ENCODE assay signal across 16 cellular contexts in the genomic region with DNA sequence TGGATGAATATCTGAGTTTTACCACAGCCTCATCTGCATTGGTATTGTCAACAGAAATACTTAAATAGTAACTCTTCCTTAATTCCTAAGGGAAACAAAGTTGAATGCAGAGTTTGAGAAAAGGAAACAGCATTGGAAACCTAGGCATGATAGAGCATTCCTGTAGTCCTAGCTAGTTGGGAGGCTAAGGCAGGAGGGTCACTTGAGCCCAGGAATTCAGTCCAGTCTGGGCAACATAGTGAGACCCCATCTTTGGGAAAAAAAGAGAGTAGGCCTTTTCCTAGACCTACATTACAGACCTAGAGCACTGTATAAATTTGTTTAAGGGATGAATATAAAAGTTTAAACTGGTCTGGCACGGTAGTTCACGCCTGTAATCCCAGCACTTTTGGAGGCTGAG. TPM values are rescaled to one million over a fixed set of nuclear protein-coding genes. Genes with fewer than 3 reads are reported as not detected.
DNase-seq lines count a peak whose midpoint lies in the region; ATAC-seq, FAIRE-seq and TF ChIP-seq lines count a peak whose summit lies in the region.
"Had no signal": no experiment of that assay in that cellular context is flagged by ENCODE, and none has a peak within 500 bp of the region (broad histone marks: within the 10 kb centered on the region; RNA-seq: fewer than 3 reads in every experiment).

No MANE protein-coding gene starts in this region.

- TF ChIP-seq RAD21 in HepG2 (CRISPR knock-in tag; IDR thresholded peaks at IDR 0.05): no peak

- H3K9ac ChIP-seq in HepG2 (ENCODE audit: insufficient read depth, low read depth, low read length): no peak overlapping the region
- H3K9ac ChIP-seq: BLaER1, GM23248 had no signal

- CTCF ChIA-PET in activated CD4-positive, alpha-beta memory T cell treated with anti-CD3 and anti-CD28 coated beads for 36 hours (lab: Charles Lee): interaction anchor here (1.5 to 2.1 kb wide), 2 partner anchors 10 to 23 kb away, joined by 3 to 5 read pairs; no protein-coding TSS in a partner anchor
- CTCF ChIA-PET in activated CD4-positive, alpha-beta memory T cell treated with anti-CD3 and anti-CD28 coated beads, Interleukin-2, amount 10 ng/mL, durations not matched to agents 7 days and 5 days (lab: Charles Lee): no interaction called here
- CTCF ChIA-PET in HepG2 (lab: Yijun Ruan, JAX; ENCODE audit: low intra/inter-chr PET ratio, low total read pairs): no interaction called here

- peaks cover 19% of the 10 kb centered on the region for H3K4me1 Mint-ChIP-seq in activated CD4-positive, alpha-beta memory T cell treated with anti-CD3 and anti-CD28 coated beads for 36 hours (ENCODE audit: low read depth)
- H3K4me1 Mint-ChIP-seq in activated CD4-positive, alpha-beta memory T cell treated with anti-CD3 and anti-CD28 coated beads, Interleukin-2, amount 10 ng/mL, durations not matched to agents 7 days and 5 days: peaks cover 8% of the 10 kb centered on the region
- H3K4me1 Mint-ChIP-seq in chondrocyte (ENCODE audit: low read depth): peaks cover 6% of the 10 kb centered on the region
- H3K4me1 Mint-ChIP-seq in stimulated activated effector memory CD8-positive, alpha-beta T cell treated with anti-CD3 and anti-CD28 coated beads, Interleukin-12 subunit alpha, Interleukin-12 subunit beta, amount 100 ng/mL, for 72 hours: peaks cover 7% of the 10 kb centered on the region

- no peaks in the 10 kb centered on the region for H3K27me3 Mint-ChIP-seq in activated CD4-positive, alpha-beta memory T cell treated with anti-CD3 and anti-CD28 coated beads for 36 hours
- no peaks in the 10 kb centered on the region for H3K27me3 Mint-ChIP-seq in activated CD4-positive, alpha-beta memory T cell treated with anti-CD3 and anti-CD28 coated beads, Interleukin-2, amount 10 ng/mL, durations not matched to agents 7 days and 5 days
- H3K27me3 Mint-ChIP-seq in chondrocyte (ENCODE audit: low read depth): no peaks in the 10 kb centered on the region

- H3K36me3 ChIP-seq in HepG2 (replicated peaks in 1 of 2; ENCODE audit: control insufficient read depth in 1 of 2, insufficient read depth in 2 of 2, low read length in 2 of 2) (peaks cover 13 to 55% of the 10 kb centered on the region in 2 experiments), right lobe of liver (peaks cover 0 to 23% (median 4%) of the 10 kb centered on the region in 4 donors)

- H3K27me3 ChIP-seq in HepG2 (ENCODE audit: control insufficient read depth in 1 of 2, insufficient read depth in 2 of 2, low read length in 2 of 2) (no peaks in the 10 kb centered on the region), right lobe of liver (no peaks in the 10 kb centered on the region)
- H3K27me3 ChIP-seq: BLaER1 had no signal

- FAIRE-seq in HepG2 (lab: Jason Lieb, UNC): no peak
- FAIRE-seq: H54 had no signal

- POLR2A ChIA-PET in activated CD4-positive, alpha-beta memory T cell treated with anti-CD3 and anti-CD28 coated beads for 36 hours (lab: Charles Lee): no interaction called here
- POLR2A ChIA-PET in activated CD4-positive, alpha-beta memory T cell treated with anti-CD3 and anti-CD28 coated beads, Interleukin-2, amount 10 ng/mL, durations not matched to agents 7 days and 5 days (lab: Charles Lee): interaction anchor here (1.5 to 2.6 kb wide), 3 partner anchors 10 to 16 kb away, joined by 3 to 7 read pairs (median 5); partner anchors contain the start of gene PAFAH1B2
- POLR2A ChIA-PET in HepG2 (lab: Yijun Ruan, JAX): interaction anchor here (1.8 kb wide), 1 partner anchor 14 kb away, joined by 4 read pairs; no protein-coding TSS in a partner anchor

- peak overlapping the region; percentile 24 for H3K27ac Mint-ChIP-seq in activated CD4-positive, alpha-beta memory T cell treated with anti-CD3 and anti-CD28 coated beads for 36 hours
- no peak overlapping the region for H3K27ac Mint-ChIP-seq in activated CD4-positive, alpha-beta memory T cell treated with anti-CD3 and anti-CD28 coated beads, Interleukin-2, amount 10 ng/mL, durations not matched to agents 7 days and 5 days
- peak overlapping the region; percentile 75 for H3K27ac Mint-ChIP-seq in chondrocyte (ENCODE audit: unreplicated experiment)
- peak overlapping the region; percentile 23 for H3K27ac Mint-ChIP-seq in stimulated activated effector memory CD8-positive, alpha-beta T cell treated with anti-CD3 and anti-CD28 coated beads, Interleukin-12 subunit alpha, Interleukin-12 subunit beta, amount 100 ng/mL, for 72 hours

- H3K79me2 ChIP-seq in HepG2 (ENCODE audit: insufficient read depth, low read length): peaks cover 74% of the 10 kb centered on the region

- H3K27ac ChIP-seq in HepG2 (ENCODE audit: extremely low read length, insufficient read depth, low read length): no peak overlapping the region
- no peak overlapping the region for H3K27ac ChIP-seq in right lobe of liver
- H3K27ac ChIP-seq: BLaER1, GM23248 had no signal

- TF ChIP-seq EP300 in HepG2 (IDR thresholded peaks at IDR 0.05; ENCODE audit: low read depth in 2 of 2, low read length in 2 of 2) (no peak), HepG2 (CRISPR knock-in tag; IDR thresholded peaks at IDR 0.05; ENCODE audit: borderline replicate concordance) (no peak)

- H3K9me3 Mint-ChIP-seq in activated CD4-positive, alpha-beta memory T cell treated with anti-CD3 and anti-CD28 coated beads for 36 hours: no peaks in the 10 kb centered on the region
- H3K9me3 Mint-ChIP-seq in activated CD4-positive, alpha-beta memory T cell treated with anti-CD3 and anti-CD28 coated beads, Interleukin-2, amount 10 ng/mL, durations not matched to agents 7 days and 5 days: no peaks in the 10 kb centered on the region
- no peaks in the 10 kb centered on the region for H3K9me3 Mint-ChIP-seq in chondrocyte (ENCODE audit: low read depth)
- H3K9me3 Mint-ChIP-seq in stimulated activated effector memory CD8-positive, alpha-beta T cell treated with anti-CD3 and anti-CD28 coated beads, Interleukin-12 subunit alpha, Interleukin-12 subunit beta, amount 100 ng/mL, for 72 hours: no peaks in the 10 kb centered on the region

- no TSS peak for BruUV-seq in HepG2 (replicated peaks; lab: Mats Ljungman, UMichigan)

- ATAC-seq in HepG2 (no peak), right lobe of liver (no peak), HG03469 (IDR thresholded peaks at IDR 0.05; ENCODE audit: unreplicated experiment) (no peak)
- ATAC-seq in stimulated activated effector memory CD8-positive, alpha-beta T cell treated with anti-CD3 and anti-CD28 coated beads, Interleukin-12 subunit alpha, Interleukin-12 subunit beta, amount 100 ng/mL, for 72 hours: no peak
- ATAC-seq: HCT116 had no signal

- no peak overlapping the region for H3K4me3 ChIP-seq in HepG2 (replicated peaks in 1 of 3; ENCODE audit: insufficient read depth in 1 of 3, low read depth in 2 of 3, low read length in 3 of 3)
- no peak overlapping the region for H3K4me3 ChIP-seq in right lobe of liver
- H3K4me3 ChIP-seq: BLaER1, GM23248 had no signal

- no peaks in the 10 kb centered on the region for H3K9me3 ChIP-seq in HepG2 (ENCODE audit: low read length)
- H3K9me3 ChIP-seq in right lobe of liver: no peaks in the 10 kb centered on the region
- H3K9me3 ChIP-seq: BLaER1 had no signal

- H3K4me1 ChIP-seq in HepG2 (ENCODE audit: insufficient read depth, low read length) (no peaks in the 10 kb centered on the region), right lobe of liver (no peaks in the 10 kb centered on the region)
- H3K4me1 ChIP-seq: BLaER1 had no signal

- peaks cover 51% of the 10 kb centered on the region for H4K20me1 ChIP-seq in HepG2 (ENCODE audit: insufficient read depth, low read length)

- H3K4me2 ChIP-seq in HepG2 (ENCODE audit: low read depth, low read length): no peak overlapping the region
- H3K4me2 ChIP-seq: BLaER1 had no signal

- H3K36me3 Mint-ChIP-seq in activated CD4-positive, alpha-beta memory T cell treated with anti-CD3 and anti-CD28 coated beads for 36 hours: peaks cover 20% of the 10 kb centered on the region
- peaks cover 47% of the 10 kb centered on the region for H3K36me3 Mint-ChIP-seq in activated CD4-positive, alpha-beta memory T cell treated with anti-CD3 and anti-CD28 coated beads, Interleukin-2, amount 10 ng/mL, durations not matched to agents 7 days and 5 days (ENCODE audit: low read depth)
- peaks cover 9% of the 10 kb centered on the region for H3K36me3 Mint-ChIP-seq in chondrocyte (ENCODE audit: low read depth)
- H3K36me3 Mint-ChIP-seq in stimulated activated effector memory CD8-positive, alpha-beta T cell treated with anti-CD3 and anti-CD28 coated beads, Interleukin-12 subunit alpha, Interleukin-12 subunit beta, amount 100 ng/mL, for 72 hours: peaks cover 99% of the 10 kb centered on the region

- TF ChIP-seq CTCF in HepG2 (CRISPR knock-in tag; IDR thresholded peaks at IDR 0.05) (no peak), right lobe of liver (IDR thresholded peaks at IDR 0.05) (no peak), chondrocyte (IDR thresholded peaks at IDR 0.05) (no peak)

- no peak for DNase-seq in activated CD4-positive, alpha-beta memory T cell treated with anti-CD3 and anti-CD28 coated beads for 36 hours
- DNase-seq in activated CD4-positive, alpha-beta memory T cell treated with anti-CD3 and anti-CD28 coated beads, Interleukin-2, amount 10 ng/mL, durations not matched to agents 7 days and 5 days: no peak
- DNase-seq in HepG2 (ENCODE audit: low spot score): no peak
- no peak for DNase-seq in right lobe of liver
- no peak for DNase-seq in chondrocyte (ENCODE audit: low spot score)
- DNase-seq in stimulated activated effector memory CD8-positive, alpha-beta T cell treated with anti-CD3 and anti-CD28 coated beads, Interleukin-12 subunit alpha, Interleukin-12 subunit beta, amount 100 ng/mL, for 72 hours (ENCODE audit: low spot score in 2 of 2): no peak
- no peak for DNase-seq in cortex of kidney (lab: John Stamatoyannopoulos, UW)
- DNase-seq: 8988T, AML-193, DMS53, GF-D8, GM23248 had no signal

- no peak for TF ChIP-seq POLR2A in HepG2 (IDR thresholded peaks at IDR 0.05; ENCODE audit: insufficient read depth in 1 of 2, low read depth in 2 of 2, low read length in 2 of 2)
- no peak for TF ChIP-seq POLR2A in right lobe of liver (IDR thresholded peaks at IDR 0.05)

- H2AFZ ChIP-seq in HepG2 (ENCODE audit: low read length): no peak overlapping the region
- H2AFZ ChIP-seq: GM23248 had no signal

- intact Hi-C loops in activated CD4-positive, alpha-beta memory T cell treated with anti-CD3 and anti-CD28 coated beads for 36 hours (cut with micrococcal nuclease): no loop called here
- intact Hi-C loops in HepG2 (cut with micrococcal nuclease; ENCODE audit: unreplicated experiment): no loop called here
- intact Hi-C loops in right lobe of liver (cut with DNase I): no loop called here

- H3K4me3 Mint-ChIP-seq in activated CD4-positive, alpha-beta memory T cell treated with anti-CD3 and anti-CD28 coated beads for 36 hours: no peak overlapping the region
- no peak overlapping the region for H3K4me3 Mint-ChIP-seq in activated CD4-positive, alpha-beta memory T cell treated with anti-CD3 and anti-CD28 coated beads, Interleukin-2, amount 10 ng/mL, durations not matched to agents 7 days and 5 days
- H3K4me3 Mint-ChIP-seq in chondrocyte (ENCODE audit: unreplicated experiment): no peak overlapping the region
- H3K4me3 Mint-ChIP-seq in stimulated activated effector memory CD8-positive, alpha-beta T cell treated with anti-CD3 and anti-CD28 coated beads, Interleukin-12 subunit alpha, Interleukin-12 subunit beta, amount 100 ng/mL, for 72 hours: no peak overlapping the region

- in situ Hi-C loops in HepG2 (cut with HindIII; ENCODE audit: extremely low pct_ligation_motif_present, low pct_unique_long_range_greater_than_20kb): no loop called here

- 100% methylated on average over 2 of the region's 2 CpGs for WGBS in HepG2 (ENCODE audit: low lambda C conversion rate)
- 100% methylated on average over 1 of the region's 2 CpGs for WGBS in right lobe of liver (ENCODE audit: insufficient coverage, low coverage, low lambda C conversion rate, missing lambda C conversion rate)

RNA-seq across cellular contexts. Expression of gene PAFAH1B2, which starts 13.4 kb away (rescaled TPM):
- total RNA-seq in activated CD4-positive, alpha-beta memory T cell treated with anti-CD3 and anti-CD28 coated beads for 36 hours: 10 to 100 TPM; 61.3 to 61.5 TPM
- total RNA-seq in activated CD4-positive, alpha-beta memory T cell treated with anti-CD3 and anti-CD28 coated beads, Interleukin-2, amount 10 ng/mL, durations not matched to agents 7 days and 5 days: 10 to 100 TPM; 60.1 to 62.8 TPM
- total RNA-seq in HepG2 (2016; rRNA removed; fragmentation: Illumina TruSeq; extraction: Trizol) (104 and 178 TPM in 2 replicates), right lobe of liver (10 to 100 TPM; 22.2 to 39.1 (median 29.3) TPM), chondrocyte (85.4 to 98.0 TPM (median 90.5 TPM) in 3 replicates)
- total RNA-seq in HepG2 (2016; cell fraction: cytosol; rRNA removed; fragmentation: Illumina TruSeq; extraction: Trizol; ENCODE audit: low read depth): 34.4 and 37.3 TPM in 2 replicates
- total RNA-seq in HepG2 (2016; cell fraction: insoluble cytoplasmic fraction; rRNA removed; fragmentation: Illumina TruSeq; extraction: Trizol): 107 and 164 TPM in 2 replicates
- total RNA-seq in HepG2 (2016; cell fraction: membrane; rRNA removed; fragmentation: Illumina TruSeq; extraction: Trizol): 37.1 and 43.1 TPM in 2 replicates
- 42.3 and 46.9 TPM in 2 replicates for total RNA-seq in HepG2 (2016; cell fraction: nucleus; rRNA removed; fragmentation: Illumina TruSeq; extraction: Trizol)
- 27.0 and 28.8 TPM in 2 replicates for polyA plus RNA-seq in HepG2 (2011; rRNA removed)
- 21.8 and 24.3 TPM in 2 replicates for polyA plus RNA-seq in HepG2 (2011; cell fraction: cytosol; rRNA removed)
- 15.1 and 15.4 TPM in 2 replicates for polyA plus RNA-seq in HepG2 (2011; cell fraction: nucleus; rRNA removed)
- 23.9 and 26.9 TPM in 2 replicates for polyA plus RNA-seq in HepG2 (2012)
- 2.7 and 3.0 TPM in 2 replicates for polyA plus RNA-seq in HepG2 (2016; cell fraction: cytosol; fragmentation: Illumina TruSeq; extraction: Trizol; ENCODE audit: low read depth)
- 70.7 and 75.2 TPM in 2 replicates for polyA plus RNA-seq in HepG2 (2016; cell fraction: insoluble cytoplasmic fraction; fragmentation: Illumina TruSeq; extraction: Trizol; ENCODE audit: low read depth)
- 12.5 and 14.8 TPM in 2 replicates for polyA plus RNA-seq in HepG2 (2016; cell fraction: membrane; fragmentation: Illumina TruSeq; extraction: Trizol; ENCODE audit: low read depth)
- 26.9 and 30.3 TPM in 2 replicates for polyA plus RNA-seq in HepG2 (2016; cell fraction: nucleus; fragmentation: Illumina TruSeq; extraction: Trizol; ENCODE audit: insufficient read depth, low read depth)
- 84.0 and 119 TPM in 2 replicates for polyA minus RNA-seq in HepG2 (2011; rRNA and poly(A)+ RNA removed; ENCODE audit: low replicate concordance)
- 68.8 and 69.8 TPM in 2 replicates for polyA minus RNA-seq in HepG2 (2011; cell fraction: cytosol; rRNA and poly(A)+ RNA removed)
- 42.0 and 56.1 TPM in 2 replicates for polyA minus RNA-seq in HepG2 (2011; cell fraction: nucleus; rRNA and poly(A)+ RNA removed)

RNA-seq across cellular contexts. Expression of gene SIDT2, which starts 21.0 kb away (rescaled TPM):
- 10 to 100 TPM; 21.5 to 26.0 TPM for total RNA-seq in activated CD4-positive, alpha-beta memory T cell treated with anti-CD3 and anti-CD28 coated beads for 36 hours
- 10 to 100 TPM; 38.1 to 42.9 TPM for total RNA-seq in activated CD4-positive, alpha-beta memory T cell treated with anti-CD3 and anti-CD28 coated beads, Interleukin-2, amount 10 ng/mL, durations not matched to agents 7 days and 5 days
- total RNA-seq in HepG2 (2016; rRNA removed; fragmentation: Illumina TruSeq; extraction: Trizol) (6.8 and 11.5 TPM in 2 replicates), right lobe of liver (10 to 100 TPM; 24.6 to 49.9 (median 35.5) TPM), chondrocyte (32.4 to 42.5 TPM (median 38.8 TPM) in 3 replicates)
- 8.7 and 10.3 TPM in 2 replicates for total RNA-seq in HepG2 (2016; cell fraction: cytosol; rRNA removed; fragmentation: Illumina TruSeq; extraction: Trizol; ENCODE audit: low read depth)
- 6.4 and 12.0 TPM in 2 replicates for total RNA-seq in HepG2 (2016; cell fraction: insoluble cytoplasmic fraction; rRNA removed; fragmentation: Illumina TruSeq; extraction: Trizol)
- total RNA-seq in HepG2 (2016; cell fraction: membrane; rRNA removed; fragmentation: Illumina TruSeq; extraction: Trizol): 8.6 and 9.5 TPM in 2 replicates
- 15.6 and 17.2 TPM in 2 replicates for total RNA-seq in HepG2 (2016; cell fraction: nucleus; rRNA removed; fragmentation: Illumina TruSeq; extraction: Trizol)
- 26.8 and 28.0 TPM in 2 replicates for polyA plus RNA-seq in HepG2 (2011; rRNA removed)
- 10.5 and 14.3 TPM in 2 replicates for polyA plus RNA-seq in HepG2 (2011; cell fraction: cytosol; rRNA removed)
- polyA plus RNA-seq in HepG2 (2011; cell fraction: nucleus; rRNA removed): 82.0 and 109 TPM in 2 replicates
- 15.1 and 15.4 TPM in 2 replicates for polyA plus RNA-seq in HepG2 (2012)
- polyA plus RNA-seq in HepG2 (2016; cell fraction: cytosol; fragmentation: Illumina TruSeq; extraction: Trizol; ENCODE audit: low read depth): 1.9 and 2.2 TPM in 2 replicates
- polyA plus RNA-seq in HepG2 (2016; cell fraction: insoluble cytoplasmic fraction; fragmentation: Illumina TruSeq; extraction: Trizol; ENCODE audit: low read depth): 7.8 and 8.9 TPM in 2 replicates
- polyA plus RNA-seq in HepG2 (2016; cell fraction: membrane; fragmentation: Illumina TruSeq; extraction: Trizol; ENCODE audit: low read depth): 6.0 and 6.6 TPM in 2 replicates
- polyA plus RNA-seq in HepG2 (2016; cell fraction: nucleus; fragmentation: Illumina TruSeq; extraction: Trizol; ENCODE audit: insufficient read depth, low read depth): 24.9 and 26.7 TPM in 2 replicates
- 25.1 and 71.4 TPM in 2 replicates for polyA minus RNA-seq in HepG2 (2011; rRNA and poly(A)+ RNA removed; ENCODE audit: low replicate concordance)
- polyA minus RNA-seq in HepG2 (2011; cell fraction: cytosol; rRNA and poly(A)+ RNA removed): 11.7 and 19.1 TPM in 2 replicates
- 32.3 and 34.8 TPM in 2 replicates for polyA minus RNA-seq in HepG2 (2011; cell fraction: nucleus; rRNA and poly(A)+ RNA removed)

RNA-seq across cellular contexts. Expression of gene TAGLN, which starts 41.7 kb away (rescaled TPM):
- 1 to 10 TPM; 3.1 to 4.0 TPM for total RNA-seq in activated CD4-positive, alpha-beta memory T cell treated with anti-CD3 and anti-CD28 coated beads for 36 hours
- 1 to 10 TPM; 5.2 to 5.8 TPM for total RNA-seq in activated CD4-positive, alpha-beta memory T cell treated with anti-CD3 and anti-CD28 coated beads, Interleukin-2, amount 10 ng/mL, durations not matched to agents 7 days and 5 days
- total RNA-seq in HepG2 (2016; rRNA removed; fragmentation: Illumina TruSeq; extraction: Trizol) (75.4 and 93.7 TPM in 2 replicates), right lobe of liver (100 to 1,000 TPM in 4 of 6 experiments, 10 to 100 TPM in 2; 41.2 to 158 (median 112) TPM), chondrocyte (854 to 4,666 TPM (median 4,556 TPM) in 3 replicates)
- 15.8 and 16.5 TPM in 2 replicates for total RNA-seq in HepG2 (2016; cell fraction: cytosol; rRNA removed; fragmentation: Illumina TruSeq; extraction: Trizol; ENCODE audit: low read depth)
- total RNA-seq in HepG2 (2016; cell fraction: insoluble cytoplasmic fraction; rRNA removed; fragmentation: Illumina TruSeq; extraction: Trizol): 83.7 and 102 TPM in 2 replicates
- total RNA-seq in HepG2 (2016; cell fraction: membrane; rRNA removed; fragmentation: Illumina TruSeq; extraction: Trizol): 20.1 and 22.3 TPM in 2 replicates
- 36.8 and 37.1 TPM in 2 replicates for total RNA-seq in HepG2 (2016; cell fraction: nucleus; rRNA removed; fragmentation: Illumina TruSeq; extraction: Trizol)
- 12.6 and 14.1 TPM in 2 replicates for polyA plus RNA-seq in HepG2 (2011; rRNA removed)
- 11.6 and 11.8 TPM in 2 replicates for polyA plus RNA-seq in HepG2 (2011; cell fraction: cytosol; rRNA removed)
- 25.0 and 34.5 TPM in 2 replicates for polyA plus RNA-seq in HepG2 (2011; cell fraction: nucleus; rRNA removed)
- polyA plus RNA-seq in HepG2 (2012): 3.6 and 5.8 TPM in 2 replicates
- 19.4 and 20.0 TPM in 2 replicates for polyA plus RNA-seq in HepG2 (2016; cell fraction: cytosol; fragmentation: Illumina TruSeq; extraction: Trizol; ENCODE audit: low read depth)
- polyA plus RNA-seq in HepG2 (2016; cell fraction: insoluble cytoplasmic fraction; fragmentation: Illumina TruSeq; extraction: Trizol; ENCODE audit: low read depth): 110 TPM in 2 replicates
- 20.4 and 20.8 TPM in 2 replicates for polyA plus RNA-seq in HepG2 (2016; cell fraction: membrane; fragmentation: Illumina TruSeq; extraction: Trizol; ENCODE audit: low read depth)
- 55.4 and 61.9 TPM in 2 replicates for polyA plus RNA-seq in HepG2 (2016; cell fraction: nucleus; fragmentation: Illumina TruSeq; extraction: Trizol; ENCODE audit: insufficient read depth, low read depth)
- polyA minus RNA-seq in HepG2 (2011; rRNA and poly(A)+ RNA removed; ENCODE audit: low replicate concordance): 1.5 and 8.0 TPM in 2 replicates
- 2.4 and 3.3 TPM in 2 replicates for polyA minus RNA-seq in HepG2 (2011; cell fraction: cytosol; rRNA and poly(A)+ RNA removed)
- 5.0 and 7.5 TPM in 2 replicates for polyA minus RNA-seq in HepG2 (2011; cell fraction: nucleus; rRNA and poly(A)+ RNA removed)

RNA-seq across cellular contexts. Expression of gene SIK3, which starts 59.3 kb away (rescaled TPM):
- total RNA-seq in activated CD4-positive, alpha-beta memory T cell treated with anti-CD3 and anti-CD28 coated beads for 36 hours: 10 to 100 TPM; 26.1 to 26.2 TPM
- total RNA-seq in activated CD4-positive, alpha-beta memory T cell treated with anti-CD3 and anti-CD28 coated beads, Interleukin-2, amount 10 ng/mL, durations not matched to agents 7 days and 5 days: 10 to 100 TPM; 36.4 to 43.0 TPM
- total RNA-seq in HepG2 (2016; rRNA removed; fragmentation: Illumina TruSeq; extraction: Trizol): 9.8 and 11.3 TPM in 2 replicates
- total RNA-seq in HepG2 (2016; cell fraction: cytosol; rRNA removed; fragmentation: Illumina TruSeq; extraction: Trizol; ENCODE audit: low read depth): 6.0 and 6.1 TPM in 2 replicates
- 9.5 and 11.9 TPM in 2 replicates for total RNA-seq in HepG2 (2016; cell fraction: insoluble cytoplasmic fraction; rRNA removed; fragmentation: Illumina TruSeq; extraction: Trizol)
- 9.6 and 12.4 TPM in 2 replicates for total RNA-seq in HepG2 (2016; cell fraction: membrane; rRNA removed; fragmentation: Illumina TruSeq; extraction: Trizol)
- total RNA-seq in HepG2 (2016; cell fraction: nucleus; rRNA removed; fragmentation: Illumina TruSeq; extraction: Trizol): 23.0 and 23.2 TPM in 2 replicates
- 5.7 and 8.0 TPM in 2 replicates for polyA plus RNA-seq in HepG2 (2011; rRNA removed)
- polyA plus RNA-seq in HepG2 (2011; cell fraction: cytosol; rRNA removed): 4.5 and 4.9 TPM in 2 replicates
- polyA plus RNA-seq in HepG2 (2011; cell fraction: nucleus; rRNA removed): 27.4 and 30.5 TPM in 2 replicates
- 16.2 and 16.5 TPM in 2 replicates for polyA plus RNA-seq in HepG2 (2012)
- polyA plus RNA-seq in HepG2 (2016; cell fraction: cytosol; fragmentation: Illumina TruSeq; extraction: Trizol; ENCODE audit: low read depth): 2.3 and 2.6 TPM in 2 replicates
- 8.4 and 11.2 TPM in 2 replicates for polyA plus RNA-seq in HepG2 (2016; cell fraction: insoluble cytoplasmic fraction; fragmentation: Illumina TruSeq; extraction: Trizol; ENCODE audit: low read depth)
- 4.2 and 5.0 TPM in 2 replicates for polyA plus RNA-seq in HepG2 (2016; cell fraction: membrane; fragmentation: Illumina TruSeq; extraction: Trizol; ENCODE audit: low read depth)
- 23.6 and 25.1 TPM in 2 replicates for polyA plus RNA-seq in HepG2 (2016; cell fraction: nucleus; fragmentation: Illumina TruSeq; extraction: Trizol; ENCODE audit: insufficient read depth, low read depth)
- polyA minus RNA-seq in HepG2 (2011; rRNA and poly(A)+ RNA removed; ENCODE audit: low replicate concordance): 13.9 and 17.8 TPM in 2 replicates
- polyA minus RNA-seq in HepG2 (2011; cell fraction: cytosol; rRNA and poly(A)+ RNA removed): 5.2 and 6.9 TPM in 2 replicates
- polyA minus RNA-seq in HepG2 (2011; cell fraction: nucleus; rRNA and poly(A)+ RNA removed): 37.6 and 53.8 TPM in 2 replicates
- total RNA-seq in right lobe of liver: 10 to 100 TPM; 22.0 to 35.4 (median 26.8) TPM
- 17.9 to 19.8 TPM (median 19.5 TPM) in 3 replicates for total RNA-seq in chondrocyte
